In genomic region chr11:11787305-11788066, GRCh38 we compare ENCODE assay signal across 8 cellular contexts. TPM values are rescaled to one million over a fixed set of nuclear protein-coding genes. Genes with fewer than 3 reads are reported as not detected.
DNase-seq lines count a peak whose midpoint lies in the region; ATAC-seq and TF ChIP-seq lines count a peak whose summit lies in the region.

No MANE protein-coding gene starts in this region.

- intact Hi-C loops in activated CD8-positive, alpha-beta T cell treated with anti-CD3 and anti-CD28 coated beads for 36 hours (cut with micrococcal nuclease) = loop anchor here (5.0 to 10.0 kb wide), 2 partner anchors 760 to 853 kb away; no protein-coding TSS in a partner anchor

- H3K36me3 Mint-ChIP-seq in activated CD8-positive, alpha-beta T cell treated with anti-CD3 and anti-CD28 coated beads for 36 hours (ENCODE audit: low read depth) = no peaks in the 10 kb centered on the region
- no peaks in the 10 kb centered on the region for H3K36me3 Mint-ChIP-seq in effector memory CD8-positive, alpha-beta T cell (ENCODE audit: insufficient read depth)
- H3K36me3 Mint-ChIP-seq in mesothelial cell of epicardium = no peaks in the 10 kb centered on the region

- H3K4me1 Mint-ChIP-seq in activated CD8-positive, alpha-beta T cell treated with anti-CD3 and anti-CD28 coated beads for 36 hours (ENCODE audit: low read depth) = no peaks in the 10 kb centered on the region
- H3K4me1 Mint-ChIP-seq in effector memory CD8-positive, alpha-beta T cell (ENCODE audit: low read depth in 2 of 2) = no peaks in the 10 kb centered on the region
- H3K4me1 Mint-ChIP-seq in mesothelial cell of epicardium = no peaks in the 10 kb centered on the region

- TF ChIP-seq CTCF in GM12874 (IDR thresholded peaks at IDR 0.05; ENCODE audit: insufficient read depth, low read depth, low read length) (peak; percentile 64), mesothelial cell of epicardium (IDR thresholded peaks at IDR 0.05; ENCODE audit: unreplicated experiment) (peak; percentile 78)
- TF ChIP-seq CTCF in activated CD8-positive, alpha-beta T cell treated with anti-CD3 and anti-CD28 coated beads for 36 hours (IDR thresholded peaks at IDR 0.05) = peak; percentile 92

- no peaks in the 10 kb centered on the region for H3K9me3 Mint-ChIP-seq in activated CD8-positive, alpha-beta T cell treated with anti-CD3 and anti-CD28 coated beads for 36 hours
- H3K9me3 Mint-ChIP-seq in effector memory CD8-positive, alpha-beta T cell = no peaks in the 10 kb centered on the region
- H3K9me3 Mint-ChIP-seq in mesothelial cell of epicardium = no peaks in the 10 kb centered on the region

- H3K4me3 Mint-ChIP-seq in activated CD8-positive, alpha-beta T cell treated with anti-CD3 and anti-CD28 coated beads for 36 hours = no peak overlapping the region
- H3K4me3 Mint-ChIP-seq in effector memory CD8-positive, alpha-beta T cell = no peak overlapping the region
- H3K4me3 Mint-ChIP-seq in mesothelial cell of epicardium = no peak overlapping the region

- ATAC-seq in HG03175 (IDR thresholded peaks at IDR 0.05; ENCODE audit: unreplicated experiment) = peak; percentile 71
- ATAC-seq in activated CD8-positive, alpha-beta T cell treated with anti-CD3 and anti-CD28 coated beads for 36 hours = peak; percentile 82
- ATAC-seq in effector memory CD8-positive, alpha-beta T cell (replicated peaks) = peak; percentile 87
- ATAC-seq in HG03439 (IDR thresholded peaks at IDR 0.05; ENCODE audit: unreplicated experiment) = no peak

- H3K27ac Mint-ChIP-seq in activated CD8-positive, alpha-beta T cell treated with anti-CD3 and anti-CD28 coated beads for 36 hours = no peak overlapping the region
- no peak overlapping the region for H3K27ac Mint-ChIP-seq in effector memory CD8-positive, alpha-beta T cell
- no peak overlapping the region for H3K27ac Mint-ChIP-seq in mesothelial cell of epicardium

- DNase-seq in NCI-H82 treated with DMSO at 0.1 percent for 48 hours (lab: John Stamatoyannopoulos, UW; ENCODE audit: unreplicated experiment) (peak; percentile 39), mesothelial cell of epicardium (ENCODE audit: low spot score in 2 of 2, unreplicated experiment in 2 of 2) (peak; percentile 58 to 83)
- DNase-seq in activated CD8-positive, alpha-beta T cell treated with anti-CD3 and anti-CD28 coated beads for 36 hours = peak; percentile 76
- DNase-seq in effector memory CD8-positive, alpha-beta T cell = peak; percentile 65 to 66 (median 65)
- DNase-seq in stimulated activated CD8-positive, alpha-beta memory T cell treated with anti-CD3 and anti-CD28 coated beads, Interleukin-4, amount 100 ng/mL, for 24 hours (ENCODE audit: low read depth) = peak; percentile 42

- CTCF ChIA-PET in activated CD8-positive, alpha-beta T cell treated with anti-CD3 and anti-CD28 coated beads for 36 hours (lab: Charles Lee) = interaction anchor here (0.7 to 2.7 kb wide), 39 partner anchors 10 to 1016 kb away, joined by 3 to 63 read pairs (median 4); no protein-coding TSS in a partner anchor

- H3K27me3 Mint-ChIP-seq in activated CD8-positive, alpha-beta T cell treated with anti-CD3 and anti-CD28 coated beads for 36 hours = no peaks in the 10 kb centered on the region
- H3K27me3 Mint-ChIP-seq in effector memory CD8-positive, alpha-beta T cell = peaks cover 14 to 22% of the 10 kb centered on the region in 2 donors
- peaks cover 10% of the 10 kb centered on the region for H3K27me3 Mint-ChIP-seq in mesothelial cell of epicardium (ENCODE audit: low read depth)

- POLR2A ChIA-PET in activated CD8-positive, alpha-beta T cell treated with anti-CD3 and anti-CD28 coated beads for 36 hours (lab: Charles Lee) = no interaction called here

RNA-seq across cellular contexts. Expression of gene USP47, which starts 54.3 kb away (rescaled TPM):
- 10 to 100 TPM; 37.8 to 39.7 TPM for total RNA-seq in activated CD8-positive, alpha-beta T cell treated with anti-CD3 and anti-CD28 coated beads for 36 hours
- 65.2 to 69.0 TPM (median 68.1 TPM) in 3 replicates for total RNA-seq in mesothelial cell of epicardium
